9 cellular contexts compared by ENCODE assay signal in genomic region chr21:35026153-35026499, GRCh38. TPM values are rescaled to one million over a fixed set of nuclear protein-coding genes. Genes with fewer than 3 reads are reported as not detected.
A peak's percentile ranks its signal among the peaks of the same experiment; 100 is the strongest.
DNase-seq lines count a peak whose midpoint lies in the region; ATAC-seq, FAIRE-seq and TF ChIP-seq lines count a peak whose summit lies in the region.
"Had no signal": no experiment of that assay in that cellular context is flagged by ENCODE, and none has a peak within 500 bp of the region (broad histone marks: within the 10 kb centered on the region; RNA-seq: fewer than 3 reads in every experiment).

No MANE protein-coding gene starts in this region.

- TF ChIP-seq EP300 in suprapubic skin (IDR thresholded peaks at IDR 0.05), result no peak

- peak overlapping the region; percentile 89 to 92 for H3K4me3 Mint-ChIP-seq in activated T-cell treated with anti-CD3 and anti-CD28 coated beads, Interleukin-2, amount 50 U/mL, for 72 hours
- H3K4me3 Mint-ChIP-seq in T-helper 2 cell treated with Interferon-gamma antibody and Interleukin-4, amounts not matched to agents 5 μg/mL and 100 μg/mL, for 36 hours, result peak overlapping the region; percentile 83

- no peak for TF ChIP-seq POLR2A in esophagus squamous epithelium (IDR thresholded peaks at IDR 0.05)
- no peak for TF ChIP-seq POLR2A in suprapubic skin (IDR thresholded peaks at IDR 0.05)
- TF ChIP-seq POLR2A in H54 (IDR thresholded peaks at IDR 0.05; ENCODE audit: low read depth, low read length), result no peak

- H3K4me3 ChIP-seq in esophagus squamous epithelium (no peak overlapping the region), suprapubic skin (peak overlapping the region; percentile 28)

- H3K4me1 Mint-ChIP-seq in activated T-cell treated with anti-CD3 and anti-CD28 coated beads, Interleukin-2, amount 50 U/mL, for 72 hours (ENCODE audit: low read depth), result peaks cover 95% of the 10 kb centered on the region
- H3K4me1 Mint-ChIP-seq in T-helper 2 cell treated with Interferon-gamma antibody and Interleukin-4, amounts not matched to agents 5 μg/mL and 100 μg/mL, for 36 hours (ENCODE audit: low read depth), result peaks cover 88% of the 10 kb centered on the region

- no peaks in the 10 kb centered on the region for H3K27me3 Mint-ChIP-seq in activated T-cell treated with anti-CD3 and anti-CD28 coated beads, Interleukin-2, amount 50 U/mL, for 72 hours (ENCODE audit: low read depth)
- H3K27me3 Mint-ChIP-seq in T-helper 2 cell treated with Interferon-gamma antibody and Interleukin-4, amounts not matched to agents 5 μg/mL and 100 μg/mL, for 36 hours (ENCODE audit: low read depth), result no peaks in the 10 kb centered on the region

- ATAC-seq in activated T-cell treated with anti-CD3 and anti-CD28 coated beads, Interleukin-2, amount 50 U/mL, for 72 hours (replicated peaks in 1 of 2), result no peak
- ATAC-seq in activated CD4-positive, CD25-positive, alpha-beta regulatory T cell treated with anti-CD3 and anti-CD28 coated beads, Interleukin-2, amount 50 U/mL, for 24 hours, result no peak

- H3K9me3 ChIP-seq in esophagus squamous epithelium (no peaks in the 10 kb centered on the region), suprapubic skin (no peaks in the 10 kb centered on the region)

- H3K9me3 Mint-ChIP-seq in activated T-cell treated with anti-CD3 and anti-CD28 coated beads, Interleukin-2, amount 50 U/mL, for 72 hours, result no peaks in the 10 kb centered on the region
- no peaks in the 10 kb centered on the region for H3K9me3 Mint-ChIP-seq in T-helper 2 cell treated with Interferon-gamma antibody and Interleukin-4, amounts not matched to agents 5 μg/mL and 100 μg/mL, for 36 hours

- no peak for TF ChIP-seq CTCF in esophagus squamous epithelium (IDR thresholded peaks at IDR 0.05)
- no peak for TF ChIP-seq CTCF in suprapubic skin (IDR thresholded peaks at IDR 0.05)

- peaks cover 0 to 8% (median 0%) of the 10 kb centered on the region in 4 donors for H3K27me3 ChIP-seq in esophagus squamous epithelium
- peaks cover 4% of the 10 kb centered on the region for H3K27me3 ChIP-seq in suprapubic skin

- H3K4me1 ChIP-seq in esophagus squamous epithelium, result peaks cover 0 to 31% (median 4%) of the 10 kb centered on the region in 3 donors
- H3K4me1 ChIP-seq in suprapubic skin, result peaks cover 9% of the 10 kb centered on the region

- no peak for DNase-seq in activated T-cell treated with anti-CD3 and anti-CD28 coated beads, Interleukin-2, amount 50 U/mL, for 72 hours
- DNase-seq in activated T-cell treated with anti-CD3 and anti-CD28 coated beads, Interleukin-2, amount 50 U/mL, for 48 hours, result no peak
- no peak for DNase-seq in T-helper 2 cell treated with Interferon-gamma antibody and Interleukin-4, amounts not matched to agents 5 μg/mL and 100 μg/mL, for 36 hours (ENCODE audit: low spot score)
- DNase-seq in esophagus squamous epithelium (lab: John Stamatoyannopoulos, UW) (no peak), suprapubic skin (ENCODE audit: low spot score in 2 of 2) (no peak), dedifferentiated amniotic fluid mesenchymal stem cell (ENCODE audit: extremely low spot score) (no peak), H54 (ENCODE audit: insufficient read length, low spot score) (no peak)
- DNase-seq: NCI-H2227 treated with DMSO at 0.1 percent for 48 hours had no signal

- H3K36me3 Mint-ChIP-seq in activated T-cell treated with anti-CD3 and anti-CD28 coated beads, Interleukin-2, amount 50 U/mL, for 72 hours (ENCODE audit: insufficient read depth in 2 of 2), result peaks cover 4% of the 10 kb centered on the region in 2 donors
- H3K36me3 Mint-ChIP-seq in T-helper 2 cell treated with Interferon-gamma antibody and Interleukin-4, amounts not matched to agents 5 μg/mL and 100 μg/mL, for 36 hours (ENCODE audit: low read depth), result peaks cover 52% of the 10 kb centered on the region

- no peak for FAIRE-seq in H54 (lab: Jason Lieb, UNC)

- intact Hi-C loops in esophagus squamous epithelium (cut with DNase I), result no loop called here

- H3K27ac ChIP-seq in esophagus squamous epithelium (peak overlapping the region in 3 of 4 donors; percentile 14 to 73 (median 27)), suprapubic skin (peak overlapping the region; percentile 53)

- H3K27ac Mint-ChIP-seq in activated T-cell treated with anti-CD3 and anti-CD28 coated beads, Interleukin-2, amount 50 U/mL, for 72 hours, result peak overlapping the region; percentile 89
- peak overlapping the region; percentile 100 for H3K27ac Mint-ChIP-seq in T-helper 2 cell treated with Interferon-gamma antibody and Interleukin-4, amounts not matched to agents 5 μg/mL and 100 μg/mL, for 36 hours

- WGBS in esophagus squamous epithelium, 2 donors, result 45 to 61% methylated on average over 5 of the region's 5 CpGs
- WGBS in suprapubic skin, result 81% methylated on average over 5 of the region's 5 CpGs

- no peaks in the 10 kb centered on the region for H3K36me3 ChIP-seq in esophagus squamous epithelium
- H3K36me3 ChIP-seq in suprapubic skin, result no peaks in the 10 kb centered on the region

RNA-seq across cellular contexts. Expression of gene RUNX1, which starts 23.0 kb away (rescaled TPM):
- total RNA-seq in activated T-cell treated with anti-CD3 and anti-CD28 coated beads, Interleukin-2, amount 50 U/mL, for 72 hours, result 10 to 100 TPM; 36.6 to 56.2 TPM
- total RNA-seq in esophagus squamous epithelium (10 to 100 TPM in 3 of 4 donors, 1 to 10 TPM in 1; 8.2 to 25.4 (median 18.3) TPM), suprapubic skin (10 to 100 TPM; 15.4 to 26.7 (median 20.5) TPM)
